In the genomic region with DNA sequence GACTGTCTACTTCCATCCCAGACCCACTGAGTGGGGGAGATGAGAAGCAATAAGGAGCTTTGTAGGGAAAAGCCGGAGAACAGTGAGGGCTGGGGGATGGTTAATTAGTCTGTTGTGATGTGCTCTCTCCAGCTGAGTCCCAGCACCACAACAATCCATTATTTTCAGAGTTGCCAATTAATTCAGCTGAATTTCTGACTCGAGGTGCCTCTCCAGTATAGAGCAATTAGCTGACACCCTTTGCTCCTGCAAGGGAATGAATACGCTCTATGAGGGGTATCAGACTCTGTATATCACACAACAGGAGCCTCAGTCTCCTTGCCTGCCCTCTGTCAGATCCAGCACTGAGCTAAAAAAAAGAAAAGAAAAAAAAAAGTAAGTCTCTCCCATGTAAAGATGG, we compare ENCODE assay signal across 8 cellular contexts.
"Had no signal": no experiment of that assay in that cellular context is flagged by ENCODE, and none has a peak within 500 bp of the region (broad histone marks: within the 10 kb centered on the region; RNA-seq: fewer than 3 reads in every experiment).

No MANE protein-coding gene starts in this region.

- H3K27ac Mint-ChIP-seq: HFFc6 had no signal

- DNase-seq: GOT3, H7, HFFc6, IMR-90, KG1 had no signal

- H3K36me3 ChIP-seq: HAP-1 had no signal

- H3K9me3 ChIP-seq: HAP-1 had no signal

- H3K4me3 ChIP-seq: HAP-1, K562 had no signal

- H3K4me1 ChIP-seq: HAP-1 had no signal

- H3K4me3 Mint-ChIP-seq: HFFc6 had no signal

- ATAC-seq: HCT116, K562 had no signal
